In genomic region chr20:31579941-31580651, GRCh38 we compare ENCODE assay signal across 3 cellular contexts.
A peak's percentile ranks its signal among the peaks of the same experiment; 100 is the strongest.
TF ChIP-seq lines count a peak whose summit lies in the region.

No MANE protein-coding gene starts in this region.

TF ChIP-seq in HEK293, 187 proteins besides CTCF, POLR2A, EP300 and RAD21:
- peak; percentile 31; the same call in 1 of the 2 replicates for TF ChIP-seq ZNF121 (tag by site-specific recombination; IDR thresholded peaks at IDR 0.05)
- peak; percentile 67; the same call in 1 of the 2 replicates for TF ChIP-seq ZNF362 (tag by site-specific recombination; IDR thresholded peaks at IDR 0.05)

TF ChIP-seq in Ishikawa, 13 proteins besides CTCF, POLR2A, EP300 and RAD21:
- TF ChIP-seq CEBPB (IDR thresholded peaks at IDR 0.05), result peak; percentile 71

TF ChIP-seq in HepG2, 621 proteins besides CTCF, POLR2A, EP300 and RAD21:
- TF ChIP-seq ZNF460 (CRISPR knock-in tag; IDR thresholded peaks at IDR 0.05; ENCODE audit: borderline replicate concordance) (peak; percentile 73; the same call in 1 of the 2 replicates), CEBPB (IDR thresholded peaks at IDR 0.05; ENCODE audit: borderline replicate concordance, low read depth, low read length) (peak; percentile 82), ZNF121 (CRISPR knock-in tag; IDR thresholded peaks at IDR 0.05) (peak; percentile 87), CEBPG (CRISPR knock-in tag; IDR thresholded peaks at IDR 0.05) (peak; percentile 56; the same call in 1 of the 2 replicates)
